In the genomic region with DNA sequence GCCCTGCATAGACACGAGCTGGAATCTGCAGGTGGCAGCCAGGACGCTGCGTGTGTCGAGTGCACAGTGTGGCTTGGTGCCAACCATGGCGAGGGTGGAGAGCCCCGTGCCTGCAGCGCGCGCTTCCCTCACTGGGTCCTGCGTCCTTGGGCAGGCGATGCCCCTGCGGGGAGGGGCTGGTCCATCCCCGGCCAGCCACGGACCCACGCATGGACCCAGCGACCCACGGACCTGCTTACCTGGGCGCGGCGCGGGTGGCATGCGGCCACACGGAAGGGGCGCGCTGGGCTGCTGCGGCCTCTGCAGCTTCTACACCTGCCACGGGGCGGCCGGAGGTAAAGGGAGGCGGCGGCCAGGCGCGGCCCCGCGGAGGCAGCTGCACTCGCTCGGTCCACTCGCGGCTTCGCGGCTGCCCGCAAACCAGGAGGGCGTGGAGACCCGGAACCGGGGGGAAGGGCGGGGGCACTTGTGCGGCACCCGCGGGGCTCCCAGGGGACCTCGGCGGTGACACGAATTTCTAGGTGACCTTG, we compare ENCODE assay signal across 8 cellular contexts. TPM values are rescaled to one million over a fixed set of nuclear protein-coding genes. Genes with fewer than 3 reads are reported as not detected.
DNase-seq lines count a peak whose midpoint lies in the region; ATAC-seq, FAIRE-seq and TF ChIP-seq lines count a peak whose summit lies in the region.

No MANE protein-coding gene starts in this region.

- H3K27ac ChIP-seq in A549 (no peak overlapping the region; a peak in 1 of 6 replicates), HUES48 (ENCODE audit: low read depth, low read length) (no peak overlapping the region), thoracic aorta (no peak overlapping the region)
- peak overlapping the region; percentile 62 for H3K27ac ChIP-seq in naive thymus-derived CD4-positive, alpha-beta T cell (ENCODE audit: low read depth, low read length)

- intact Hi-C loops in activated B cell treated with CpG ODN at 0.5 μM for 24 hours (cut with micrococcal nuclease): loop anchor here (2.0 kb wide), 2 partner anchors 60 to 240 kb away; a partner anchor contains a TSS
- intact Hi-C loops in naive thymus-derived CD4-positive, alpha-beta T cell (cut with micrococcal nuclease): loop anchor here in 1 of 2 donors (2.0 kb wide), 1 partner anchor 26 kb away; no protein-coding TSS in a partner anchor

- H3K9me3 ChIP-seq in A549: no peaks in the 10 kb centered on the region
- H3K9me3 ChIP-seq in HUES48 (ENCODE audit: control insufficient read depth, insufficient read depth, low read length): no peaks in the 10 kb centered on the region
- H3K9me3 ChIP-seq in naive thymus-derived CD4-positive, alpha-beta T cell (ENCODE audit: control insufficient read depth in 2 of 3, low read length in 3 of 3): no peaks in the 10 kb centered on the region
- no peaks in the 10 kb centered on the region for H3K9me3 ChIP-seq in thoracic aorta

- ATAC-seq in A549 (peak; percentile 45 to 66; a peak in 4 of 6 replicates), activated B cell treated with CpG ODN at 0.5 μM for 24 hours (ENCODE audit: low read depth) (peak; percentile 66), thoracic aorta (ENCODE audit: insufficient number of reproducible peaks, low FRiP score, low read depth) (no peak)
- ATAC-seq in naive thymus-derived CD4-positive, alpha-beta T cell: peak; percentile 56

- H3K27me3 Mint-ChIP-seq in activated B cell treated with CpG ODN at 0.5 μM for 24 hours: peaks cover 26% of the 10 kb centered on the region
- H3K27me3 Mint-ChIP-seq in naive thymus-derived CD4-positive, alpha-beta T cell: peaks cover 0 to 35% (median 0%) of the 10 kb centered on the region in 5 donors

- H3K36me3 ChIP-seq in HUES48 (ENCODE audit: control insufficient read depth, insufficient read depth, low read length) (no peaks in the 10 kb centered on the region), thoracic aorta (no peaks in the 10 kb centered on the region)
- no peaks in the 10 kb centered on the region for H3K36me3 ChIP-seq in naive thymus-derived CD4-positive, alpha-beta T cell (ENCODE audit: control insufficient read depth in 2 of 3, insufficient read depth in 3 of 3, low read length in 3 of 3)

- H3K4me1 ChIP-seq in A549: no peaks in the 10 kb centered on the region
- peaks cover 5% of the 10 kb centered on the region; the same call in 1 of the 2 replicates for H3K4me1 ChIP-seq in HUES48 (ENCODE audit: control insufficient read depth, insufficient read depth, low read length)
- peaks cover 10 to 14% of the 10 kb centered on the region in 2 donors for H3K4me1 ChIP-seq in naive thymus-derived CD4-positive, alpha-beta T cell (ENCODE audit: control insufficient read depth in 2 of 2, insufficient read depth in 2 of 2, low read length in 2 of 2)
- H3K4me1 ChIP-seq in thoracic aorta (ENCODE audit: control insufficient read depth in 1 of 2, low read depth in 2 of 2): peaks cover 4 to 19% of the 10 kb centered on the region in 2 donors

- CTCF ChIA-PET in A549 (lab: Yijun Ruan, JAX) (interaction anchor here (0.6 to 2.4 kb wide), 3 partner anchors 17 to 327 kb away, joined by 3 to 9 read pairs (median 3); no protein-coding TSS in a partner anchor), activated B cell treated with CpG ODN at 0.5 μM for 24 hours (lab: Charles Lee) (no interaction called here)
- CTCF ChIA-PET in naive thymus-derived CD4-positive, alpha-beta T cell (lab: Charles Lee): interaction anchor here (0.7 to 1.1 kb wide), 2 partner anchors 20 to 417 kb away, joined by 3 to 4 read pairs; no protein-coding TSS in a partner anchor

- no peak overlapping the region for H3K27ac Mint-ChIP-seq in activated B cell treated with CpG ODN at 0.5 μM for 24 hours
- peak overlapping the region in 8 of 9 donors; percentile 73 to 94 (median 86) for H3K27ac Mint-ChIP-seq in naive thymus-derived CD4-positive, alpha-beta T cell

- 0 out of 2 replicates have a peak overlapping the region, but pooled peaks have one; percentile 28 for H3K9ac ChIP-seq in HUES48 (ENCODE audit: low read depth, low read length)

- peak overlapping the region; percentile 95 for H3K4me2 ChIP-seq in A549

- TF ChIP-seq EP300 in A549 (IDR thresholded peaks at IDR 0.05): no peak

- H3K4me1 Mint-ChIP-seq in activated B cell treated with CpG ODN at 0.5 μM for 24 hours: peaks cover 11% of the 10 kb centered on the region
- H3K4me1 Mint-ChIP-seq in naive thymus-derived CD4-positive, alpha-beta T cell: peaks cover 9 to 55% (median 42%) of the 10 kb centered on the region in 7 donors

- peak in 1 of 2 experiments; percentile 10 for DNase-seq in A549 (ENCODE audit: low read depth in 1 of 2, low spot score in 1 of 2)
- DNase-seq in activated B cell treated with CpG ODN at 0.5 μM for 24 hours: no peak
- DNase-seq in effector CD4-positive, alpha-beta T cell: peak; percentile 38
- peak in 8 of 9 donors; percentile 41 to 74 (median 62) for DNase-seq in naive thymus-derived CD4-positive, alpha-beta T cell
- DNase-seq in thoracic aorta (ENCODE audit: low spot score): no peak
- DNase-seq in GM10266 (ENCODE audit: extremely low spot score): no peak
- no peak for DNase-seq in MV-4-11 (lab: John Stamatoyannopoulos, UW)

- TF ChIP-seq POLR2A in A549 (IDR thresholded peaks at IDR 0.05; ENCODE audit: low read length): no peak

- H3K27me3 ChIP-seq in HUES48 (ENCODE audit: control insufficient read depth, insufficient read depth, low read length): peaks cover 9% of the 10 kb centered on the region
- H3K27me3 ChIP-seq in naive thymus-derived CD4-positive, alpha-beta T cell (ENCODE audit: control insufficient read depth in 2 of 2, insufficient read depth in 2 of 2, low read length in 2 of 2): no peaks in the 10 kb centered on the region
- H3K27me3 ChIP-seq in thoracic aorta (replicated peaks; ENCODE audit: insufficient read depth): peaks cover 8% of the 10 kb centered on the region

- H3K4me3 Mint-ChIP-seq in activated B cell treated with CpG ODN at 0.5 μM for 24 hours: peak overlapping the region; percentile 88
- H3K4me3 Mint-ChIP-seq in naive thymus-derived CD4-positive, alpha-beta T cell: peak overlapping the region; percentile 69 to 100 (median 91)

- no peak for TF ChIP-seq RAD21 in A549 (conservative IDR thresholded peaks at IDR 0.05 in 1 of 2, IDR thresholded peaks at IDR 0.05 in 1 of 2)

- H3K36me3 Mint-ChIP-seq in activated B cell treated with CpG ODN at 0.5 μM for 24 hours (ENCODE audit: low read depth): no peaks in the 10 kb centered on the region
- H3K36me3 Mint-ChIP-seq in naive thymus-derived CD4-positive, alpha-beta T cell: peaks cover 3 to 5% (median 4%) of the 10 kb centered on the region in 5 donors

- H3K4me3 ChIP-seq in A549 (peak overlapping the region; percentile 51), HUES48 (ENCODE audit: low read depth, low read length) (peak overlapping the region; percentile 67), thoracic aorta (peak overlapping the region; percentile 64)
- peak overlapping the region; percentile 73 for H3K4me3 ChIP-seq in naive thymus-derived CD4-positive, alpha-beta T cell (ENCODE audit: low read length)

- POLR2A ChIA-PET in A549 (lab: Yijun Ruan, JAX) (no interaction called here), activated B cell treated with CpG ODN at 0.5 μM for 24 hours (lab: Charles Lee) (no interaction called here)
- POLR2A ChIA-PET in naive thymus-derived CD4-positive, alpha-beta T cell (lab: Charles Lee): interaction anchor here (0.6 to 1.3 kb wide), 2 partner anchors 25 to 429 kb away, joined by 3 to 4 read pairs; no protein-coding TSS in a partner anchor

- no peaks in the 10 kb centered on the region for H3K9me3 Mint-ChIP-seq in activated B cell treated with CpG ODN at 0.5 μM for 24 hours
- H3K9me3 Mint-ChIP-seq in naive thymus-derived CD4-positive, alpha-beta T cell: peaks cover 0 to 6% (median 0%) of the 10 kb centered on the region in 11 donors

- 4% methylated on average over 10 of the region's 52 CpGs for WGBS in A549 (ENCODE audit: missing lambda C conversion rate)

- TF ChIP-seq CTCF in A549 (IDR thresholded peaks at IDR 0.05): no peak
- TF ChIP-seq CTCF in activated B cell treated with CpG ODN at 0.5 μM for 24 hours (IDR thresholded peaks at IDR 0.05): no peak
- TF ChIP-seq CTCF in thoracic aorta (IDR thresholded peaks at IDR 0.05): no peak
- TF ChIP-seq CTCF in GM10266 (IDR thresholded peaks at IDR 0.05; ENCODE audit: control insufficient read depth, insufficient read depth, low read depth, missing control alignments): no peak

- no peak for FAIRE-seq in A549 (lab: Jason Lieb, UNC)

TF ChIP-seq in A549, 52 proteins besides CTCF, POLR2A, EP300 and RAD21:
- no peak for TF ChIP-seq FOSL2 (IDR thresholded peaks at IDR 0.05)
- no peak for TF ChIP-seq FOSL2 (CRISPR knock-in tag; IDR thresholded peaks at IDR 0.05)

RNA-seq across cellular contexts. Expression of a gene that starts 0.6 kb away (rescaled TPM):
- polyA plus RNA-seq in A549 (2011; rRNA removed) (0.92 and 0.99 TPM in 2 replicates), A549 (2017; fragmentation: RNase III; extraction: RNeasy Plus Mini Kit Qiagen cat#74134 plus additional on column Dnase treatment) (0.16 to 0.37 TPM (median 0.36 TPM) in 3 replicates)
- polyA plus RNA-seq in A549 (2012; cell fraction: cytosol; rRNA removed): 0.37 and 0.45 TPM in 2 replicates
- 0.93 and 1.3 TPM in 2 replicates for polyA plus RNA-seq in A549 (2012; cell fraction: nucleus; rRNA removed)
- 0.50 and 0.88 TPM in 2 replicates for polyA minus RNA-seq in A549 (2011; rRNA and poly(A)+ RNA removed)
- total RNA-seq in activated B cell treated with CpG ODN at 0.5 μM for 24 hours (2.1 and 3.4 TPM in 2 replicates), thoracic aorta (10 to 100 TPM; 34.9 to 49.2 TPM)
- 10 to 100 TPM in 4 of 5 experiments, under 1 TPM in 1; 0.51 to 32.6 (median 21.9) TPM for total RNA-seq in naive thymus-derived CD4-positive, alpha-beta T cell
- polyA plus RNA-seq in naive thymus-derived CD4-positive, alpha-beta T cell: 1 to 10 TPM; 1.9 to 4.7 TPM

Comparison
In these comparisons a context has a peak if more than half of its experiments do, and no peak if none do; other contexts are left out.
1. DNase-seq: peak in effector CD4-positive, alpha-beta T cell (single experiment) and naive thymus-derived CD4-positive, alpha-beta T cell (8 of 9); none in activated B cell treated with CpG ODN at 0.5 μM for 24 hours (single experiment), thoracic aorta (single experiment), GM10266 (single experiment) and MV-4-11 (single experiment).
2. Peak in every context shown above with its lines, with median percentiles within 50 percentile points of each other: H3K4me3 ChIP-seq.